Comparison of ENCODE assay signal across 21 cellular contexts in the genomic region with DNA sequence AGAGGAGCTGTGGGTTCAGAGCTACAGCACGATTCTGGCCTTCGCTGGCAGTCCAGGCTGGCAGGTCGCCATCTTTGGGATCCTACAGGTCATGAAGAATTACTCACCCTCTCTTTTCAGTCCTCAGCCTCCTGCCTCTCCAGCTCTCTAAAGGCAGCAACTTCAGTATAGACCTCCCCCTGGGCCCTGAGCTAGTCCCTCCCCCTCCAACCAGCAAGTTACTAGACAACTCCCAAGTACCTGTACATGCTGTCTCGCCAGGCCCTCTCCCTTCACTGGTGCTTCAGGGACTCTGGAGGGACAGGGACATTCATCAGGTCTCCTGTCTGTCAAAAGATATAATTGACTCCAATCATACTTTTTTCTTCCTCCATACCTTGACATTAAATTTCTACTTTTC. TPM values are rescaled to one million over a fixed set of nuclear protein-coding genes. Genes with fewer than 3 reads are reported as not detected.
DNase-seq lines count a peak whose midpoint lies in the region; ATAC-seq and TF ChIP-seq lines count a peak whose summit lies in the region.
"Had no signal": no experiment of that assay in that cellular context is flagged by ENCODE, and none has a peak within 500 bp of the region (broad histone marks: within the 10 kb centered on the region; RNA-seq: fewer than 3 reads in every experiment).

Gene GPR119 (minus strand): TSS at position 155 of the 400 bp plus-strand sequence. CDS start 227 bp downstream, outside the sequence.

- H3K36me3 Mint-ChIP-seq in progenitor cell of endocrine pancreas (ENCODE audit: insufficient read depth), result no peaks in the 10 kb centered on the region
- H3K36me3 Mint-ChIP-seq: CD8-positive, alpha-beta T cell had no signal

- H3K27me3 ChIP-seq in MG63 (no peaks in the 10 kb centered on the region), body of pancreas (no peaks in the 10 kb centered on the region), right atrium auricular region (no peaks in the 10 kb centered on the region)

- H3K36me3 ChIP-seq in MG63 (no peaks in the 10 kb centered on the region), body of pancreas (replicated peaks in 1 of 2; ENCODE audit: insufficient read depth in 1 of 2, low read depth in 2 of 2) (no peaks in the 10 kb centered on the region), right atrium auricular region (no peaks in the 10 kb centered on the region)
- H3K36me3 ChIP-seq: BLaER1 treated with 17β-estradiol and CSF1 and Interleukin-3, amounts not matched to agents 10 nM and 100 nM had no signal

- H3K9me3 Mint-ChIP-seq in progenitor cell of endocrine pancreas (ENCODE audit: low read depth), result peaks cover 7% of the 10 kb centered on the region
- H3K9me3 Mint-ChIP-seq: CD8-positive, alpha-beta T cell had no signal

- no peak for TF ChIP-seq POLR2A in body of pancreas (IDR thresholded peaks at IDR 0.05)

- intact Hi-C loops in body of pancreas (cut with DNase I), result no loop called here

- H3K4me3 ChIP-seq in MG63 (no peak within 1 kb of the TSS), body of pancreas (no peak within 1 kb of the TSS), right atrium auricular region (no peak within 1 kb of the TSS)
- H3K4me3 ChIP-seq: BLaER1 treated with 17β-estradiol and CSF1 and Interleukin-3, amounts not matched to agents 10 nM and 100 nM; GM12878 had no signal

- peak within 1 kb of the TSS; percentile 31 for H3K27ac Mint-ChIP-seq in progenitor cell of endocrine pancreas
- H3K27ac Mint-ChIP-seq: B cell; CD8-positive, alpha-beta T cell; H9 had no signal

- DNase-seq in ELR (ENCODE audit: low read depth), result peak; percentile 8
- DNase-seq in MG63, result peak; percentile 2
- peak in 3 of 4 donors; percentile 7 to 24 (median 21) for DNase-seq in body of pancreas
- no peak for DNase-seq in progenitor cell of endocrine pancreas (ENCODE audit: low spot score, unreplicated experiment)
- DNase-seq in right atrium auricular region (ENCODE audit: low spot score), result no peak
- no peak for DNase-seq in DMS153 (lab: John Stamatoyannopoulos, UW)
- DNase-seq: Calu3; CD8-positive, alpha-beta T cell; DMS79; H9; IMR-90; KBM-7 had no signal

- H3K27ac ChIP-seq in body of pancreas (no peak within 1 kb of the TSS), right atrium auricular region (no peak within 1 kb of the TSS)
- H3K27ac ChIP-seq: BLaER1 treated with 17β-estradiol and CSF1 and Interleukin-3, amounts not matched to agents 10 nM and 100 nM had no signal

- no peak for ATAC-seq in body of pancreas
- ATAC-seq in HG02840 (IDR thresholded peaks at IDR 0.05; ENCODE audit: low FRiP score, unreplicated experiment), result no peak
- ATAC-seq: CD8-positive, alpha-beta T cell; GM12878 had no signal

- peaks cover 12% of the 10 kb centered on the region for H3K27me3 Mint-ChIP-seq in progenitor cell of endocrine pancreas

- H3K9me3 ChIP-seq in MG63, result no peaks in the 10 kb centered on the region
- no peaks in the 10 kb centered on the region for H3K9me3 ChIP-seq in body of pancreas
- H3K9me3 ChIP-seq in right atrium auricular region, result no peaks in the 10 kb centered on the region

- no peaks in the 10 kb centered on the region for H3K4me1 Mint-ChIP-seq in progenitor cell of endocrine pancreas (ENCODE audit: low read depth)
- H3K4me1 Mint-ChIP-seq: B cell, H9 had no signal

- no peak for TF ChIP-seq CTCF in body of pancreas (IDR thresholded peaks at IDR 0.05)
- no peak for TF ChIP-seq CTCF in progenitor cell of endocrine pancreas (IDR thresholded peaks at IDR 0.05; ENCODE audit: unreplicated experiment)
- TF ChIP-seq CTCF in right atrium auricular region (IDR thresholded peaks at IDR 0.05), result no peak

- no peak within 1 kb of the TSS for H3K4me3 Mint-ChIP-seq in progenitor cell of endocrine pancreas (ENCODE audit: low read depth)
- H3K4me3 Mint-ChIP-seq: B cell; CD8-positive, alpha-beta T cell; H9 had no signal

- WGBS in body of pancreas, 2 donors, result 51 to 89% methylated on average over 1 to 2 of the region's 4 CpGs

- H3K4me1 ChIP-seq in body of pancreas (no peaks in the 10 kb centered on the region), right atrium auricular region (no peaks in the 10 kb centered on the region)
- H3K4me1 ChIP-seq: BLaER1 treated with 17β-estradiol and CSF1 and Interleukin-3, amounts not matched to agents 10 nM and 100 nM had no signal

RNA-seq across cellular contexts. Expression of gene GPR119, which starts in this region (rescaled TPM):
- not detected in 2 replicates for total RNA-seq in MG63 (2014; rRNA removed; shearing (Covaris generic); ENCODE audit: low replicate concordance)
- total RNA-seq in body of pancreas, result 10 to 100 TPM in 1 of 2 donors, 1 to 10 TPM in 1; 1.8 to 15.2 TPM
- total RNA-seq in progenitor cell of endocrine pancreas, result 1.6 and 3.1 TPM in 2 replicates
- total RNA-seq in right atrium auricular region, result not detected
- total RNA-seq: A172; B cell; Calu3; CD8-positive, alpha-beta T cell; Daoy; G401; GM12878; H1; H9; HT1080; IMR-90 had no signal

Comparison
In these comparisons a context has a peak if more than half of its experiments do, and no peak if none do; other contexts are left out.
1. Peak in DNase-seq in MG63; RNA of the gene not detected or under 1 TPM.
2. DNase-seq: peak in ELR (single experiment) and body of pancreas (3 of 4); none in progenitor cell of endocrine pancreas (single experiment), right atrium auricular region (single experiment) and DMS153 (single experiment).